In the genomic region with DNA sequence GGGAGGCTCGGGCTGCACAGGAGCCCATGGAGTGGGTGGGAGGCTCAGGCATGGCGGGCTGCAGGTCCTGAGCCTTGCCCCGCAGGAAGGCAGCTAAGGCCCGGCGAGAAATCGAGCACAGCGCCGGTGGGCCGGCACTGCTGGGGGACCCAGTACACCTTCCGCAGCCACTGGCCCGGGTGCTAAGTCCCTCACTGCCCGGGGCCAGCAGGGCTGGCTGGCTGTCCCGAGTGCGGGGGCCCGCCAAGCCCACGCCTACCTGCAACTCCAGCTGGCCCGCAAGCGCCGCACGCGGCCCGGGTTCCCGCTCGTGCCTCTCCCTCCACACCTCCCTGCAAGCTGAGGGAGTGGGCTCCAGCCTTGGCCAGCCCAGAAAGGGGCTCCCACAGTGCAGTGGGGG, we compare ENCODE assay signal across 1 cellular context.
DNase-seq lines count a peak whose midpoint lies in the region.

No MANE protein-coding gene starts in this region.

- DNase-seq in activated gamma-delta T cell (lab: John Stamatoyannopoulos, UW): peak; percentile 6
